Comparison of ENCODE assay signal across 12 cellular contexts in genomic region chr14:102479777-102480176, GRCh38. TPM values are rescaled to one million over a fixed set of nuclear protein-coding genes. Genes with fewer than 3 reads are reported as not detected.
DNase-seq lines count a peak whose midpoint lies in the region; ATAC-seq and TF ChIP-seq lines count a peak whose summit lies in the region.
"Had no signal": no experiment of that assay in that cellular context is flagged by ENCODE, and none has a peak within 500 bp of the region (broad histone marks: within the 10 kb centered on the region; RNA-seq: fewer than 3 reads in every experiment).

No MANE protein-coding gene starts in this region.

- peaks cover 0 to 8% (median 0%) of the 10 kb centered on the region in 11 experiments; a peak in 2 of 22 replicates for H3K36me3 ChIP-seq in BLaER1 treated with 17β-estradiol and CSF1 and Interleukin-3, amounts not matched to agents 10 nM and 100 nM
- peaks cover 37% of the 10 kb centered on the region for H3K36me3 ChIP-seq in neutrophil
- peaks cover 0 to 15% (median 3%) of the 10 kb centered on the region in 4 donors for H3K36me3 ChIP-seq in esophagus muscularis mucosa

- TF ChIP-seq CTCF in neutrophil (IDR thresholded peaks at IDR 0.05) (no peak), esophagus muscularis mucosa (IDR thresholded peaks at IDR 0.05) (no peak)

- peaks cover 0 to 9% (median 6%) of the 10 kb centered on the region in 10 experiments; a peak in 11 of 20 replicates for H3K4me1 ChIP-seq in BLaER1 treated with 17β-estradiol and CSF1 and Interleukin-3, amounts not matched to agents 10 nM and 100 nM
- H3K4me1 ChIP-seq in neutrophil (ENCODE audit: control insufficient read depth in 1 of 2, insufficient read depth in 1 of 2, low read depth in 1 of 2, low read length in 1 of 2) (no peaks in the 10 kb centered on the region), esophagus muscularis mucosa (peaks cover 6 to 15% (median 12%) of the 10 kb centered on the region in 4 donors)

- H4K20me1 ChIP-seq in BLaER1 treated with 17β-estradiol and CSF1 and Interleukin-3, amounts not matched to agents 10 nM and 100 nM, result no peaks in the 10 kb centered on the region

- ATAC-seq in GM19395 (IDR thresholded peaks at IDR 0.05; ENCODE audit: unreplicated experiment) (no peak), HG03469 (IDR thresholded peaks at IDR 0.05; ENCODE audit: unreplicated experiment) (no peak), GM21367 (IDR thresholded peaks at IDR 0.05; ENCODE audit: unreplicated experiment) (no peak)

- peak; percentile 9 for DNase-seq in NCI-H2196 treated with DMSO at 0.1 percent for 48 hours (lab: John Stamatoyannopoulos, UW; ENCODE audit: unreplicated experiment)
- peak; percentile 55 for DNase-seq in dermis blood vessel endothelial cell
- DNase-seq in esophagus muscularis mucosa (ENCODE audit: extremely low spot score), result no peak
- DNase-seq: activated gamma-delta T cell; NK-92 treated with Interleukin-12 subunit alpha and Interleukin-12 subunit beta, amount 100 ng/mL, for 24 hours; stimulated activated CD4-positive, alpha-beta T cell treated with anti-CD3 and anti-CD28 coated beads, Interleukin-12 subunit alpha, Interleukin-12 subunit beta, amount 100 ng/mL, for 4 hours; stimulated activated naive CD4-positive, alpha-beta T cell had no signal

- no peak for TF ChIP-seq POLR2A in esophagus muscularis mucosa (IDR thresholded peaks at IDR 0.05; ENCODE audit: low read depth)

- peak overlapping the region in 2 of 11 experiments; percentile 12 to 25; a peak in 3 of 22 replicates for H3K27ac ChIP-seq in BLaER1 treated with 17β-estradiol and CSF1 and Interleukin-3, amounts not matched to agents 10 nM and 100 nM
- H3K27ac ChIP-seq in neutrophil (peak overlapping the region; percentile 60), esophagus muscularis mucosa (replicated peaks in 1 of 4) (peak overlapping the region in 1 of 4 donors; percentile 4)

- intact Hi-C loops in esophagus muscularis mucosa (cut with DNase I), result no loop called here

- no peak overlapping the region for H3K4me3 ChIP-seq in BLaER1 treated with 17β-estradiol and CSF1 and Interleukin-3, amounts not matched to agents 10 nM and 100 nM
- H3K4me3 ChIP-seq in neutrophil (ENCODE audit: low read depth in 1 of 2, low read length in 1 of 2), result no peak overlapping the region
- peak overlapping the region in 2 of 4 donors; percentile 3 to 15 for H3K4me3 ChIP-seq in esophagus muscularis mucosa

- no peak overlapping the region for H3K9ac ChIP-seq in BLaER1 treated with 17β-estradiol and CSF1 and Interleukin-3, amounts not matched to agents 10 nM and 100 nM

- WGBS in esophagus muscularis mucosa, result 75% methylated on average over 7 of the region's 7 CpGs

- H3K27me3 ChIP-seq in BLaER1 treated with 17β-estradiol and CSF1 and Interleukin-3, amounts not matched to agents 10 nM and 100 nM, result no peaks in the 10 kb centered on the region
- H3K27me3 ChIP-seq in neutrophil (no peaks in the 10 kb centered on the region), esophagus muscularis mucosa (no peaks in the 10 kb centered on the region)

- no peak for TF ChIP-seq EP300 in esophagus muscularis mucosa (IDR thresholded peaks at IDR 0.05)

- H3K9me3 ChIP-seq in BLaER1 treated with 17β-estradiol and CSF1 and Interleukin-3, amounts not matched to agents 10 nM and 100 nM (replicated peaks in 1 of 11), result peaks cover 0 to 17% (median 0%) of the 10 kb centered on the region in 11 experiments; a peak in 9 of 22 replicates
- H3K9me3 ChIP-seq in neutrophil (no peaks in the 10 kb centered on the region), esophagus muscularis mucosa (peaks cover 0 to 6% (median 0%) of the 10 kb centered on the region in 4 donors)

- peak overlapping the region in 7 of 11 experiments; percentile 14 to 57 (median 29); a peak in 7 of 22 replicates for H3K4me2 ChIP-seq in BLaER1 treated with 17β-estradiol and CSF1 and Interleukin-3, amounts not matched to agents 10 nM and 100 nM

RNA-seq across cellular contexts. Expression of gene ANKRD9, which starts 29.8 kb away (rescaled TPM):
- total RNA-seq in dermis blood vessel endothelial cell, result 20.3 and 24.2 TPM in 2 replicates
- total RNA-seq in esophagus muscularis mucosa, result 10 to 100 TPM; 33.2 to 74.0 (median 54.2) TPM
